In the genomic region with DNA sequence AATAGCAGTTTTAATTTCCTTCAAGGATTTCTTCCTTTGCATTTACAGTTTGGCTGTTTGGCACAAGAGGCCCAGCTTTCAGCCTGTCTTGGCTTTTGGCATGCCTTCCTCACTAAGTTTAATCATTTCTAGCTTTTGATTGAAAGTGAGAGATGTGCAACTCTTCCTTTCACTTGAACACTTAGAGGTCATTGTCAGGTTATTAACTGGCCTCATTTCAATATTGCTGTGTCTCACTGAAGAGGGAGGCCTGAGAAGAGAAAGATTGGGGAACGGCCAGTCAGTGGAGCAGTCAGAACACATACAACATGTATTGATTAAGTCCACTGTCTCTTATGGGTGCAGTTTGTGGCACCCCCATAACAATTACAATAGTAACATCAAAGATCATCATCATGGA, we compare ENCODE assay signal across 27 cellular contexts. TPM values are rescaled to one million over a fixed set of nuclear protein-coding genes. Genes with fewer than 3 reads are reported as not detected.
"Had no signal": no experiment of that assay in that cellular context is flagged by ENCODE, and none has a peak within 500 bp of the region (broad histone marks: within the 10 kb centered on the region; RNA-seq: fewer than 3 reads in every experiment).

No MANE protein-coding gene starts in this region.

- H3K4me1 ChIP-seq: adrenal gland, left ventricle myocardium inferior, psoas muscle, tibial nerve had no signal

- FAIRE-seq: astrocyte, colon, endothelial cell of umbilical vein had no signal

- H3K9me3 ChIP-seq: adrenal gland, left ventricle myocardium inferior, neutrophil, ovary, psoas muscle, tibial nerve had no signal

- ATAC-seq: effector memory CD8-positive, alpha-beta T cell; esophagus mucosa; natural killer cell treated with Interleukin-12 subunit alpha and Interleukin-12 subunit beta and Interleukin-15 and Interleukin-18, amount 100 ng/mL, for 72 hours; psoas muscle; right cardiac atrium; WTC11 had no signal

- H3K36me3 ChIP-seq: adrenal gland, left ventricle myocardium inferior, neutrophil, ovary, tibial nerve had no signal

- DNase-seq: activated naive CD4-positive, alpha-beta T cell; activated T-cell treated with anti-CD3 and anti-CD28 coated beads, Interleukin-2, amount 50 U/mL, for 1 hour; adrenal gland; dorsolateral prefrontal cortex; effector memory CD8-positive, alpha-beta T cell; foreskin melanocyte; immature natural killer cell; kidney glomerular epithelial cell; left ventricle myocardium inferior; mammary epithelial cell; ovary; psoas muscle; right cardiac atrium; stimulated activated CD4-positive, alpha-beta T cell treated with anti-CD3 and anti-CD28 coated beads, Interleukin-12 subunit alpha, Interleukin-12 subunit beta, amount 100 ng/mL, for 4 hours; T1000 had no signal

- H3K27ac ChIP-seq: adrenal gland, dorsolateral prefrontal cortex, left ventricle myocardium inferior, neutrophil, ovary, psoas muscle, tibial nerve had no signal

- H3K27me3 ChIP-seq: adrenal gland, dorsolateral prefrontal cortex, neutrophil, ovary, tibial nerve had no signal

- H3K4me3 ChIP-seq: adrenal gland, dorsolateral prefrontal cortex, left ventricle myocardium inferior, ovary, psoas muscle, tibial nerve had no signal

RNA-seq across cellular contexts. Expression of a gene that starts 33.9 kb away (rescaled TPM):
- total RNA-seq: activated T-helper 2 cell treated with anti-CD3 and anti-CD28 coated beads, Interferon-gamma antibody, Interleukin-2, Interleukin-4, amounts not matched to agents 10 μg/mL and 5 μg/mL and 100 μg/mL, durations not matched to agents 14 hours and 24 hours and 36 hours; adrenal gland; astrocyte; endothelial cell of umbilical vein; esophagus mucosa; left ventricle myocardium inferior; mammary epithelial cell; mesothelial cell of epicardium; natural killer cell treated with Interleukin-12 subunit alpha and Interleukin-12 subunit beta and Interleukin-15 and Interleukin-18, amount 100 ng/mL, for 72 hours; ovary; psoas muscle; right cardiac atrium; skeletal muscle tissue; tibial nerve; urinary bladder; WTC11 had no signal
- polyA plus RNA-seq: adrenal gland, endothelial cell of umbilical vein, immature natural killer cell, mammary epithelial cell, ovary, psoas muscle, right cardiac atrium, urinary bladder had no signal
